Comparison of ENCODE assay signal across 11 cellular contexts in the genomic region with DNA sequence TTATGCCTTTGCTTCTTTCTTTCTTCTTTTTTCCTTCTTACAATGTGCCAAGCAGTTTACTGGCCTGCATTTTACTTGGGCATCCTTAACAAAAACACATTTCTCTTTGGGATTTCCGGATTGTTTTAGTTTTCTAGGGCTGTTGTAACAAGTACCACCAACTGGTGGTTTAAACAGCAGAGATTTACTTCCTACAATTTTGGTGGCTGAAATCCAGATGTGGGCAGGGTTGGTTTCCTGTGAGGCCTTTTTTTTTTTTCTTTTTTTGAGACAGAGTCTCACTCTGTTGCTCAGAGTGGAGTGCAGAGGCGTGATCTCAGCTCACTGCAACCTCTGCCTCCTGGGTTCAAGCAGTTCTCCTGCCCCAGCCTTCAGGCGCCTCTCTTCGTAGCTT. TPM values are rescaled to one million over a fixed set of nuclear protein-coding genes. Genes with fewer than 3 reads are reported as not detected.
A peak's percentile ranks its signal among the peaks of the same experiment; 100 is the strongest.
DNase-seq lines count a peak whose midpoint lies in the region; ATAC-seq, FAIRE-seq and TF ChIP-seq lines count a peak whose summit lies in the region.
"Had no signal": no experiment of that assay in that cellular context is flagged by ENCODE, and none has a peak within 500 bp of the region (broad histone marks: within the 10 kb centered on the region; RNA-seq: fewer than 3 reads in every experiment).

No MANE protein-coding gene starts in this region.

- dilution Hi-C loops in endothelial cell of umbilical vein (cut with MboI; ENCODE audit: extremely low pct_ligation_motif_present, low sequenced_read_pairs) = no loop called here

- H3K4me3 ChIP-seq in CD8-positive, alpha-beta T cell (ENCODE audit: low read depth, low read length) = no peak overlapping the region
- no peak overlapping the region for H3K4me3 ChIP-seq in endothelial cell of umbilical vein (replicated peaks in 1 of 3; ENCODE audit: insufficient read depth in 1 of 3, low read depth in 1 of 3, low read length in 3 of 3)
- H3K4me3 ChIP-seq: pancreas had no signal

- no peak overlapping the region for H3K27ac ChIP-seq in CD8-positive, alpha-beta T cell (ENCODE audit: low read depth, low read length)
- no peak overlapping the region for H3K27ac ChIP-seq in endothelial cell of umbilical vein (ENCODE audit: insufficient read depth, low read depth, low read length)
- H3K27ac ChIP-seq: KMS-11, pancreas had no signal

- H3K9me3 Mint-ChIP-seq in CD8-positive, alpha-beta T cell = no peaks in the 10 kb centered on the region
- no peaks in the 10 kb centered on the region for H3K9me3 Mint-ChIP-seq in osteocyte (ENCODE audit: unreplicated experiment)

- H3K9me3 ChIP-seq in CD8-positive, alpha-beta T cell (ENCODE audit: low read length) = no peaks in the 10 kb centered on the region
- no peaks in the 10 kb centered on the region for H3K9me3 ChIP-seq in endothelial cell of umbilical vein (replicated peaks; ENCODE audit: control insufficient read depth, insufficient read depth, low read length)
- H3K9me3 ChIP-seq: pancreas had no signal

- no peak overlapping the region for H3K9ac ChIP-seq in endothelial cell of umbilical vein (replicated peaks; ENCODE audit: extremely low read depth, insufficient read depth, low read length)
- H3K9ac ChIP-seq: KMS-11 had no signal

- H3K4me1 Mint-ChIP-seq in CD8-positive, alpha-beta T cell (ENCODE audit: low read depth) = peaks cover 29% of the 10 kb centered on the region
- peaks cover 26% of the 10 kb centered on the region for H3K4me1 Mint-ChIP-seq in osteocyte (ENCODE audit: unreplicated experiment)

- no peaks in the 10 kb centered on the region for H3K36me3 ChIP-seq in CD8-positive, alpha-beta T cell (ENCODE audit: insufficient read depth, low read length)
- H3K36me3 ChIP-seq in endothelial cell of umbilical vein (ENCODE audit: control insufficient read depth in 2 of 2, extremely low read depth in 1 of 2, insufficient read depth in 2 of 2, low read length in 2 of 2) = no peaks in the 10 kb centered on the region
- H3K36me3 ChIP-seq: pancreas had no signal

- H3K79me2 ChIP-seq in endothelial cell of umbilical vein (ENCODE audit: control insufficient read depth, insufficient read depth, low read length) = no peaks in the 10 kb centered on the region

- no peaks in the 10 kb centered on the region for H3K9me1 ChIP-seq in endothelial cell of umbilical vein (replicated peaks; ENCODE audit: control insufficient read depth, extremely low read depth, insufficient read depth, low read length)

- H3K4me2 ChIP-seq in endothelial cell of umbilical vein (ENCODE audit: insufficient read depth, low read length) = no peak overlapping the region
- H3K4me2 ChIP-seq: KMS-11 had no signal

- CTCF ChIA-PET in CD8-positive, alpha-beta T cell (lab: Charles Lee) = interaction anchor here (1.2 kb wide), 1 partner anchor 236 kb away, joined by 3 read pairs; no protein-coding TSS in a partner anchor
- CTCF ChIA-PET in endothelial cell of umbilical vein (lab: Charles Lee) = no interaction called here

- no peak overlapping the region for H3K4me3 Mint-ChIP-seq in CD8-positive, alpha-beta T cell
- H3K4me3 Mint-ChIP-seq in osteocyte (ENCODE audit: unreplicated experiment) = no peak overlapping the region

- no peak overlapping the region for H2AFZ ChIP-seq in endothelial cell of umbilical vein (ENCODE audit: low read depth, low read length)

- peaks cover 12% of the 10 kb centered on the region for H3K4me1 ChIP-seq in CD8-positive, alpha-beta T cell (ENCODE audit: insufficient read depth, low read length)
- H3K4me1 ChIP-seq in endothelial cell of umbilical vein (ENCODE audit: control insufficient read depth, extremely low read depth, insufficient read depth, low read length) = peaks cover 6% of the 10 kb centered on the region
- H3K4me1 ChIP-seq: pancreas had no signal

- POLR2A ChIA-PET in CD8-positive, alpha-beta T cell (lab: Charles Lee) = interaction anchor here (0.6 kb wide), 1 partner anchor 323 kb away, joined by 3 read pairs; the partner anchor contains the start of gene NUP160
- POLR2A ChIA-PET in endothelial cell of umbilical vein (lab: Charles Lee) = interaction anchor here (0.7 kb wide), 1 partner anchor 1156 kb away, joined by 5 read pairs; no protein-coding TSS in a partner anchor

- BruUV-seq in endothelial cell of umbilical vein (replicated peaks; lab: Mats Ljungman, UMichigan) = no TSS peak

- no peak for FAIRE-seq in endothelial cell of umbilical vein (lab: Jason Lieb, UNC)
- FAIRE-seq: pancreas had no signal

- peak overlapping the region; percentile 81 for H3K27ac Mint-ChIP-seq in CD8-positive, alpha-beta T cell
- H3K27ac Mint-ChIP-seq in osteocyte (ENCODE audit: unreplicated experiment) = peak overlapping the region; percentile 67

- TF ChIP-seq CTCF in CD8-positive, alpha-beta T cell (IDR thresholded peaks at IDR 0.05) = no peak
- TF ChIP-seq CTCF in endothelial cell of umbilical vein (IDR thresholded peaks at IDR 0.05; ENCODE audit: extremely low read depth in 1 of 2, insufficient read depth in 1 of 2, low read depth in 1 of 2, low read length in 2 of 2) = no peak
- no peak for TF ChIP-seq CTCF in osteocyte (IDR thresholded peaks at IDR 0.05)

- intact Hi-C loops in CD8-positive, alpha-beta T cell (cut with DNase I, micrococcal nuclease) = loop anchor here in 1 of 2 experiments (5.0 kb wide), 1 partner anchor 1356 kb away; no protein-coding TSS in a partner anchor
- intact Hi-C loops in endothelial cell of umbilical vein (cut with micrococcal nuclease) = loop anchor here (5.0 to 10.0 kb wide), 3 partner anchors 136 to 1356 kb away; partner anchors contain the start of gene OR4S1

- no peak for DNase-seq in CD8-positive, alpha-beta T cell
- DNase-seq in LHCN-M2 (ENCODE audit: low read depth) (peak; percentile 47), endothelial cell of umbilical vein (ENCODE audit: low read depth, low spot score) (peak; percentile 27), osteocyte (ENCODE audit: extremely low spot score, unreplicated experiment) (no peak), KG1 (lab: John Stamatoyannopoulos, UW) (no peak), NCI-H1092 (lab: John Stamatoyannopoulos, UW) (no peak), NCI-H748 treated with DMSO at 0.1 percent for 48 hours (lab: John Stamatoyannopoulos, UW) (no peak)
- DNase-seq in stimulated activated CD4-positive, alpha-beta T cell treated with anti-CD3 and anti-CD28 coated beads, Interleukin-2, amount 100 ng/mL, for 48 hours = no peak
- DNase-seq: activated CD8-positive, alpha-beta memory T cell treated with anti-CD3 and anti-CD28 coated beads, Interleukin-2, amount 50 U/mL, for 4 hours; pancreas had no signal

- ATAC-seq in CD8-positive, alpha-beta T cell = no peak

- no peak for TF ChIP-seq POLR2A in endothelial cell of umbilical vein (IDR thresholded peaks at IDR 0.05; ENCODE audit: low read depth, low read length)

- H3K36me3 Mint-ChIP-seq in CD8-positive, alpha-beta T cell = peaks cover 30% of the 10 kb centered on the region
- peaks cover 11% of the 10 kb centered on the region for H3K36me3 Mint-ChIP-seq in osteocyte (ENCODE audit: unreplicated experiment)

- no peaks in the 10 kb centered on the region for H4K20me1 ChIP-seq in endothelial cell of umbilical vein (replicated peaks; ENCODE audit: control insufficient read depth, extremely low read depth, insufficient read depth, low read length)

- H3K27me3 Mint-ChIP-seq in CD8-positive, alpha-beta T cell (ENCODE audit: low read depth) = no peaks in the 10 kb centered on the region
- H3K27me3 Mint-ChIP-seq in osteocyte (ENCODE audit: unreplicated experiment) = no peaks in the 10 kb centered on the region

- H3K27me3 ChIP-seq in CD8-positive, alpha-beta T cell (ENCODE audit: insufficient read depth, low read length) = no peaks in the 10 kb centered on the region
- no peaks in the 10 kb centered on the region for H3K27me3 ChIP-seq in endothelial cell of umbilical vein (ENCODE audit: control insufficient read depth in 2 of 2, insufficient read depth in 2 of 2, low read length in 2 of 2)
- H3K27me3 ChIP-seq: pancreas had no signal

TF ChIP-seq in endothelial cell of umbilical vein, 7 proteins besides CTCF, POLR2A, EP300 and RAD21:
- TF ChIP-seq FOS (IDR thresholded peaks at IDR 0.05; ENCODE audit: borderline replicate concordance, insufficient read depth, low read length) (no peak), MAX (IDR thresholded peaks at IDR 0.05; ENCODE audit: insufficient read depth, insufficient read length) (no peak), JUN (IDR thresholded peaks at IDR 0.05; ENCODE audit: borderline replicate concordance, insufficient read depth, insufficient read length, low read depth) (no peak), POLR2AphosphoS5 (IDR thresholded peaks at IDR 0.05; ENCODE audit: insufficient read depth, low read depth, low read length) (no peak), GATA2 (IDR thresholded peaks at IDR 0.05; ENCODE audit: insufficient read depth, insufficient read length, low read depth, low read length) (no peak), MYC (IDR thresholded peaks at IDR 0.05; ENCODE audit: low read depth, low read length) (no peak), EZH2 (IDR thresholded peaks at IDR 0.05; ENCODE audit: borderline replicate concordance, low read depth, low read length, severe bottlenecking) (no peak)
TF ChIP-seq in endothelial cell of umbilical vein: peak in this region for 0.

RNA-seq across cellular contexts. Expression of gene OR4B1, which starts 45.8 kb away (rescaled TPM):
- total RNA-seq in CD8-positive, alpha-beta T cell = not detected
- total RNA-seq in LHCN-M2 (2014; rRNA removed) = not detected in 2 replicates
- not detected for polyA plus RNA-seq in LHCN-M2 (2012)
- not detected in 2 replicates for total RNA-seq in endothelial cell of umbilical vein
- polyA plus RNA-seq in endothelial cell of umbilical vein = not detected in 2 replicates
- not detected in 2 replicates for polyA plus RNA-seq in endothelial cell of umbilical vein (2011; cell fraction: cytosol; rRNA removed)
- polyA plus RNA-seq in endothelial cell of umbilical vein (2011; cell fraction: nucleus; rRNA removed) = not detected in 2 replicates
- polyA plus RNA-seq in endothelial cell of umbilical vein (2012) = not detected in 2 replicates
- polyA minus RNA-seq in endothelial cell of umbilical vein = not detected in 2 replicates
- not detected for polyA minus RNA-seq in endothelial cell of umbilical vein (2011; cell fraction: cytosol; rRNA and poly(A)+ RNA removed)
- polyA minus RNA-seq in endothelial cell of umbilical vein (2011; cell fraction: nucleus; rRNA and poly(A)+ RNA removed) = not detected in 2 replicates
- not detected in 2 replicates for total RNA-seq in osteocyte
- total RNA-seq: pancreas had no signal
- polyA plus RNA-seq: pancreas had no signal

Comparison
In these comparisons a context has a peak if more than half of its experiments do, and no peak if none do; other contexts are left out.
1. DNase-seq: peak in LHCN-M2 (single experiment) and endothelial cell of umbilical vein (single experiment); none in CD8-positive, alpha-beta T cell (0 of 7), osteocyte (single experiment), KG1 (single experiment), NCI-H1092 (single experiment), NCI-H748 treated with DMSO at 0.1 percent for 48 hours (single experiment) and stimulated activated CD4-positive, alpha-beta T cell treated with anti-CD3 and anti-CD28 coated beads, Interleukin-2, amount 100 ng/mL, for 48 hours (0 of 2).